Comparison of ENCODE assay signal across 8 cellular contexts in genomic region chr11:1837171-1838076, GRCh38. TPM values are rescaled to one million over a fixed set of nuclear protein-coding genes. Genes with fewer than 3 reads are reported as not detected.
DNase-seq lines count a peak whose midpoint lies in the region; ATAC-seq, FAIRE-seq and TF ChIP-seq lines count a peak whose summit lies in the region.

No MANE protein-coding gene starts in this region.

- H3K4me1 ChIP-seq in HepG2 (ENCODE audit: insufficient read depth, low read length) = peaks cover 60% of the 10 kb centered on the region

- H3K9me3 ChIP-seq in HepG2 (ENCODE audit: low read length) = no peaks in the 10 kb centered on the region

- no peaks in the 10 kb centered on the region for H3K27me3 Mint-ChIP-seq in MCF 10A (ENCODE audit: insufficient read depth, unreplicated experiment)

- peaks cover 21% of the 10 kb centered on the region for H3K4me1 Mint-ChIP-seq in MCF 10A (ENCODE audit: insufficient read depth, unreplicated experiment)

- peaks cover 48% of the 10 kb centered on the region for H3K36me3 Mint-ChIP-seq in MCF 10A (ENCODE audit: insufficient read depth, unreplicated experiment)

- POLR2A ChIA-PET in MCF 10A (lab: Yijun Ruan, JAX) = interaction anchor here (0.7 to 7.8 kb wide), 8 partner anchors 8 to 143 kb away, joined by 3 to 115 read pairs (median 4); partner anchors contain the start of genes CTSD and IFITM10
- POLR2A ChIA-PET in HepG2 (lab: Yijun Ruan, JAX) = no interaction called here

- in situ Hi-C loops in HepG2 (cut with HindIII; ENCODE audit: extremely low pct_ligation_motif_present, low pct_unique_long_range_greater_than_20kb) = no loop called here

- ATAC-seq in GM19395 (IDR thresholded peaks at IDR 0.05; ENCODE audit: unreplicated experiment) (peak; percentile 70), HepG2 (peak; percentile 64)

- H3K9me3 Mint-ChIP-seq in MCF 10A (ENCODE audit: unreplicated experiment) = no peaks in the 10 kb centered on the region

- H3K79me2 ChIP-seq in HepG2 (ENCODE audit: insufficient read depth, low read length) = no peaks in the 10 kb centered on the region

- intact Hi-C loops in MCF 10A (cut with micrococcal nuclease) (loop anchor here (1.0 to 10.0 kb wide), 4 partner anchors 40 to 313 kb away; no protein-coding TSS in a partner anchor), HepG2 (cut with micrococcal nuclease; ENCODE audit: unreplicated experiment) (loop anchor here (1.0 to 2.0 kb wide), 2 partner anchors 41 to 319 kb away; no protein-coding TSS in a partner anchor)

- TF ChIP-seq EP300 in HepG2 (IDR thresholded peaks at IDR 0.05; ENCODE audit: low read depth in 2 of 2, low read length in 2 of 2) (no peak), HepG2 (CRISPR knock-in tag; IDR thresholded peaks at IDR 0.05; ENCODE audit: borderline replicate concordance) (no peak)

- no peak overlapping the region for H3K9ac ChIP-seq in HepG2 (ENCODE audit: insufficient read depth, low read depth, low read length)

- H3K27ac ChIP-seq in C4-2B (no peak overlapping the region), HepG2 (ENCODE audit: extremely low read length, insufficient read depth, low read length) (no peak overlapping the region)

- no peak overlapping the region for H3K4me3 ChIP-seq in WI38 (ENCODE audit: low read depth, low read length)
- no peak overlapping the region for H3K4me3 ChIP-seq in HepG2 (replicated peaks in 1 of 3; ENCODE audit: insufficient read depth in 1 of 3, low read depth in 2 of 3, low read length in 3 of 3)

- TF ChIP-seq CTCF in C4-2B (conservative IDR thresholded peaks at IDR 0.05) = peak; percentile 85
- TF ChIP-seq CTCF in WI38 (IDR thresholded peaks at IDR 0.05; ENCODE audit: low read depth, low read length) = peak; percentile 90
- TF ChIP-seq CTCF in MCF 10A (IDR thresholded peaks at IDR 0.05; ENCODE audit: unreplicated experiment) = peak; percentile 94
- peak; percentile 97 for TF ChIP-seq CTCF in HepG2 (CRISPR knock-in tag; IDR thresholded peaks at IDR 0.05)

- FAIRE-seq in HepG2 (lab: Jason Lieb, UNC) (no peak), RCC 7860 (lab: Jason Lieb, UNC) (no peak)

- no peak for TF ChIP-seq POLR2A in HepG2 (IDR thresholded peaks at IDR 0.05; ENCODE audit: insufficient read depth in 1 of 2, low read depth in 2 of 2, low read length in 2 of 2)

- H4K20me1 ChIP-seq in HepG2 (ENCODE audit: insufficient read depth, low read length) = no peaks in the 10 kb centered on the region

- no peaks in the 10 kb centered on the region for H3K36me3 ChIP-seq in HepG2 (replicated peaks in 1 of 2; ENCODE audit: control insufficient read depth in 1 of 2, insufficient read depth in 2 of 2, low read length in 2 of 2)

- peak; percentile 92 for TF ChIP-seq RAD21 in HepG2 (CRISPR knock-in tag; IDR thresholded peaks at IDR 0.05)

- H2AFZ ChIP-seq in HepG2 (ENCODE audit: low read length) = no peak overlapping the region

- DNase-seq in KG1 (lab: John Stamatoyannopoulos, UW) (peak; percentile 39), MCF 10A (ENCODE audit: unreplicated experiment) (peak; percentile 65), HepG2 (ENCODE audit: low spot score) (peak; percentile 45), RCC 7860 (ENCODE audit: low spot score) (no peak)
- DNase-seq in stimulated activated CD8-positive, alpha-beta memory T cell treated with anti-CD3 and anti-CD28 coated beads, Interleukin-15, amount 100 ng/mL, for 1 hour (ENCODE audit: low read depth) = peak; percentile 69

- peaks cover 9 to 20% of the 10 kb centered on the region in 2 experiments; a peak in 4 of 5 replicates for H3K27me3 ChIP-seq in HepG2 (ENCODE audit: control insufficient read depth in 1 of 2, insufficient read depth in 2 of 2, low read length in 2 of 2)

- H3K4me2 ChIP-seq in HepG2 (ENCODE audit: low read depth, low read length) = no peak overlapping the region

- no peak overlapping the region for H3K27ac Mint-ChIP-seq in MCF 10A (ENCODE audit: low read depth, unreplicated experiment)

- CTCF ChIA-PET in MCF 10A (lab: Yijun Ruan, JAX) = interaction anchor here (0.5 to 5.7 kb wide), 10 partner anchors 11 to 185 kb away, joined by 3 to 42 read pairs (median 4); partner anchors contain the start of gene IFITM10
- CTCF ChIA-PET in HepG2 (lab: Yijun Ruan, JAX; ENCODE audit: low intra/inter-chr PET ratio, low total read pairs) = interaction anchor here (1.1 to 3.8 kb wide), 3 partner anchors 185 to 319 kb away, joined by 4 to 60 read pairs (median 10); no protein-coding TSS in a partner anchor

- WGBS in HepG2 (ENCODE audit: low lambda C conversion rate) = 47% methylated on average over 14 of the region's 38 CpGs

- H3K4me3 Mint-ChIP-seq in MCF 10A (ENCODE audit: unreplicated experiment) = peak overlapping the region; percentile 78

- no TSS peak for BruUV-seq in MCF 10A (replicated peaks; lab: Mats Ljungman, UMichigan)
- BruUV-seq in HepG2 (replicated peaks; lab: Mats Ljungman, UMichigan) = no TSS peak

RNA-seq across cellular contexts. Expression of gene TNNI2, which starts 1.4 kb away (rescaled TPM):
- total RNA-seq in MCF 10A (2022) (43.3 and 77.7 TPM in 2 replicates), HepG2 (2016; rRNA removed; fragmentation: Illumina TruSeq; extraction: Trizol) (7.2 and 8.5 TPM in 2 replicates)
- 4.6 and 5.0 TPM in 2 replicates for total RNA-seq in HepG2 (2016; cell fraction: cytosol; rRNA removed; fragmentation: Illumina TruSeq; extraction: Trizol; ENCODE audit: low read depth)
- 6.9 and 7.7 TPM in 2 replicates for total RNA-seq in HepG2 (2016; cell fraction: insoluble cytoplasmic fraction; rRNA removed; fragmentation: Illumina TruSeq; extraction: Trizol)
- 5.9 and 6.3 TPM in 2 replicates for total RNA-seq in HepG2 (2016; cell fraction: membrane; rRNA removed; fragmentation: Illumina TruSeq; extraction: Trizol)
- total RNA-seq in HepG2 (2016; cell fraction: nucleus; rRNA removed; fragmentation: Illumina TruSeq; extraction: Trizol) = 2.2 and 3.4 TPM in 2 replicates
- 12.0 and 21.2 TPM in 2 replicates for polyA plus RNA-seq in HepG2 (2011; rRNA removed)
- 19.5 and 30.5 TPM in 2 replicates for polyA plus RNA-seq in HepG2 (2011; cell fraction: cytosol; rRNA removed)
- 47.5 and 50.6 TPM in 2 replicates for polyA plus RNA-seq in HepG2 (2011; cell fraction: nucleus; rRNA removed)
- 52.9 and 67.0 TPM in 2 replicates for polyA plus RNA-seq in HepG2 (2012)
- 7.5 and 8.0 TPM in 2 replicates for polyA plus RNA-seq in HepG2 (2016; cell fraction: cytosol; fragmentation: Illumina TruSeq; extraction: Trizol; ENCODE audit: low read depth)
- polyA plus RNA-seq in HepG2 (2016; cell fraction: insoluble cytoplasmic fraction; fragmentation: Illumina TruSeq; extraction: Trizol; ENCODE audit: low read depth) = 6.6 and 8.3 TPM in 2 replicates
- polyA plus RNA-seq in HepG2 (2016; cell fraction: membrane; fragmentation: Illumina TruSeq; extraction: Trizol; ENCODE audit: low read depth) = 4.0 and 6.2 TPM in 2 replicates
- polyA plus RNA-seq in HepG2 (2016; cell fraction: nucleus; fragmentation: Illumina TruSeq; extraction: Trizol; ENCODE audit: insufficient read depth, low read depth) = 5.3 and 9.8 TPM in 2 replicates
- polyA minus RNA-seq in HepG2 (2011; rRNA and poly(A)+ RNA removed; ENCODE audit: low replicate concordance) = 2.8 TPM in 1 of 2 replicates, not detected in the other
- polyA minus RNA-seq in HepG2 (2011; cell fraction: cytosol; rRNA and poly(A)+ RNA removed) = 3.9 and 4.6 TPM in 2 replicates
- 2.6 and 3.2 TPM in 2 replicates for polyA minus RNA-seq in HepG2 (2011; cell fraction: nucleus; rRNA and poly(A)+ RNA removed)

RNA-seq across cellular contexts. Expression of gene SYT8, which starts 2.6 kb away (rescaled TPM):
- total RNA-seq in MCF 10A (2022) (141 and 308 TPM in 2 replicates), HepG2 (2016; rRNA removed; fragmentation: Illumina TruSeq; extraction: Trizol) (0.60 TPM in 1 of 2 replicates, not detected in the other)
- not detected in 2 replicates for total RNA-seq in HepG2 (2016; cell fraction: cytosol; rRNA removed; fragmentation: Illumina TruSeq; extraction: Trizol; ENCODE audit: low read depth)
- total RNA-seq in HepG2 (2016; cell fraction: insoluble cytoplasmic fraction; rRNA removed; fragmentation: Illumina TruSeq; extraction: Trizol) = 0.19 TPM in 1 of 2 replicates, not detected in the other
- 0.12 and 0.24 TPM in 2 replicates for total RNA-seq in HepG2 (2016; cell fraction: membrane; rRNA removed; fragmentation: Illumina TruSeq; extraction: Trizol)
- 0.38 and 1.4 TPM in 2 replicates for total RNA-seq in HepG2 (2016; cell fraction: nucleus; rRNA removed; fragmentation: Illumina TruSeq; extraction: Trizol)
- polyA plus RNA-seq in HepG2 (2011; rRNA removed) = 2.1 and 2.3 TPM in 2 replicates
- polyA plus RNA-seq in HepG2 (2011; cell fraction: cytosol; rRNA removed) = 0.23 and 0.67 TPM in 2 replicates
- polyA plus RNA-seq in HepG2 (2011; cell fraction: nucleus; rRNA removed) = 64.9 and 87.5 TPM in 2 replicates
- 0.56 and 1.3 TPM in 2 replicates for polyA plus RNA-seq in HepG2 (2012)
- polyA plus RNA-seq in HepG2 (2016; cell fraction: cytosol; fragmentation: Illumina TruSeq; extraction: Trizol; ENCODE audit: low read depth) = not detected in 2 replicates
- polyA plus RNA-seq in HepG2 (2016; cell fraction: insoluble cytoplasmic fraction; fragmentation: Illumina TruSeq; extraction: Trizol; ENCODE audit: low read depth) = not detected in 2 replicates
- polyA plus RNA-seq in HepG2 (2016; cell fraction: membrane; fragmentation: Illumina TruSeq; extraction: Trizol; ENCODE audit: low read depth) = not detected in 2 replicates
- polyA plus RNA-seq in HepG2 (2016; cell fraction: nucleus; fragmentation: Illumina TruSeq; extraction: Trizol; ENCODE audit: insufficient read depth, low read depth) = 1.7 and 2.2 TPM in 2 replicates
- polyA minus RNA-seq in HepG2 (2011; rRNA and poly(A)+ RNA removed; ENCODE audit: low replicate concordance) = 0.28 TPM in 1 of 2 replicates, not detected in the other
- 0.62 TPM in 1 of 2 replicates, not detected in the other for polyA minus RNA-seq in HepG2 (2011; cell fraction: cytosol; rRNA and poly(A)+ RNA removed)
- polyA minus RNA-seq in HepG2 (2011; cell fraction: nucleus; rRNA and poly(A)+ RNA removed) = 2.9 and 3.7 TPM in 2 replicates

RNA-seq across cellular contexts. Expression of gene LSP1, which starts 15.5 kb away (rescaled TPM):
- 3.3 and 3.7 TPM in 2 replicates for total RNA-seq in MCF 10A (2022)
- total RNA-seq in HepG2 (2016; rRNA removed; fragmentation: Illumina TruSeq; extraction: Trizol) = 0.29 and 1.00 TPM in 2 replicates
- 0.35 and 2.3 TPM in 2 replicates for total RNA-seq in HepG2 (2016; cell fraction: cytosol; rRNA removed; fragmentation: Illumina TruSeq; extraction: Trizol; ENCODE audit: low read depth)
- total RNA-seq in HepG2 (2016; cell fraction: insoluble cytoplasmic fraction; rRNA removed; fragmentation: Illumina TruSeq; extraction: Trizol) = 0.65 and 1.00 TPM in 2 replicates
- 1.00 and 1.5 TPM in 2 replicates for total RNA-seq in HepG2 (2016; cell fraction: membrane; rRNA removed; fragmentation: Illumina TruSeq; extraction: Trizol)
- not detected in 2 replicates for total RNA-seq in HepG2 (2016; cell fraction: nucleus; rRNA removed; fragmentation: Illumina TruSeq; extraction: Trizol)
- 0.59 and 1.5 TPM in 2 replicates for polyA plus RNA-seq in HepG2 (2011; rRNA removed)
- polyA plus RNA-seq in HepG2 (2011; cell fraction: cytosol; rRNA removed) = 0.87 and 0.93 TPM in 2 replicates
- polyA plus RNA-seq in HepG2 (2011; cell fraction: nucleus; rRNA removed) = 1.4 and 10.9 TPM in 2 replicates
- 0.93 and 1.1 TPM in 2 replicates for polyA plus RNA-seq in HepG2 (2012)
- 0.59 and 1.5 TPM in 2 replicates for polyA plus RNA-seq in HepG2 (2016; cell fraction: cytosol; fragmentation: Illumina TruSeq; extraction: Trizol; ENCODE audit: low read depth)
- polyA plus RNA-seq in HepG2 (2016; cell fraction: insoluble cytoplasmic fraction; fragmentation: Illumina TruSeq; extraction: Trizol; ENCODE audit: low read depth) = 0.38 and 0.45 TPM in 2 replicates
- 0.73 and 1.2 TPM in 2 replicates for polyA plus RNA-seq in HepG2 (2016; cell fraction: membrane; fragmentation: Illumina TruSeq; extraction: Trizol; ENCODE audit: low read depth)
- 0.79 and 0.90 TPM in 2 replicates for polyA plus RNA-seq in HepG2 (2016; cell fraction: nucleus; fragmentation: Illumina TruSeq; extraction: Trizol; ENCODE audit: insufficient read depth, low read depth)
- polyA minus RNA-seq in HepG2 (2011; rRNA and poly(A)+ RNA removed; ENCODE audit: low replicate concordance) = 0.28 and 0.60 TPM in 2 replicates
- 0.59 and 0.70 TPM in 2 replicates for polyA minus RNA-seq in HepG2 (2011; cell fraction: cytosol; rRNA and poly(A)+ RNA removed)
- polyA minus RNA-seq in HepG2 (2011; cell fraction: nucleus; rRNA and poly(A)+ RNA removed) = not detected in 2 replicates

RNA-seq across cellular contexts. Expression of gene PRR33, which starts 54.3 kb away (rescaled TPM):
- total RNA-seq in MCF 10A (2022) = not detected in 2 replicates
- total RNA-seq in HepG2 (2016; rRNA removed; fragmentation: Illumina TruSeq; extraction: Trizol) = not detected in 2 replicates
- total RNA-seq in HepG2 (2016; cell fraction: cytosol; rRNA removed; fragmentation: Illumina TruSeq; extraction: Trizol; ENCODE audit: low read depth) = not detected in 2 replicates
- not detected in 2 replicates for total RNA-seq in HepG2 (2016; cell fraction: insoluble cytoplasmic fraction; rRNA removed; fragmentation: Illumina TruSeq; extraction: Trizol)
- not detected in 2 replicates for total RNA-seq in HepG2 (2016; cell fraction: membrane; rRNA removed; fragmentation: Illumina TruSeq; extraction: Trizol)
- not detected in 2 replicates for total RNA-seq in HepG2 (2016; cell fraction: nucleus; rRNA removed; fragmentation: Illumina TruSeq; extraction: Trizol)
- not detected in 2 replicates for polyA plus RNA-seq in HepG2 (2011; rRNA removed)
- polyA plus RNA-seq in HepG2 (2011; cell fraction: cytosol; rRNA removed) = not detected in 2 replicates
- polyA plus RNA-seq in HepG2 (2011; cell fraction: nucleus; rRNA removed) = not detected in 2 replicates
- 0.05 TPM in 1 of 2 replicates, not detected in the other for polyA plus RNA-seq in HepG2 (2012)
- not detected in 2 replicates for polyA plus RNA-seq in HepG2 (2016; cell fraction: cytosol; fragmentation: Illumina TruSeq; extraction: Trizol; ENCODE audit: low read depth)
- polyA plus RNA-seq in HepG2 (2016; cell fraction: insoluble cytoplasmic fraction; fragmentation: Illumina TruSeq; extraction: Trizol; ENCODE audit: low read depth) = not detected in 2 replicates
- not detected in 2 replicates for polyA plus RNA-seq in HepG2 (2016; cell fraction: membrane; fragmentation: Illumina TruSeq; extraction: Trizol; ENCODE audit: low read depth)
- polyA plus RNA-seq in HepG2 (2016; cell fraction: nucleus; fragmentation: Illumina TruSeq; extraction: Trizol; ENCODE audit: insufficient read depth, low read depth) = not detected in 2 replicates
- polyA minus RNA-seq in HepG2 (2011; rRNA and poly(A)+ RNA removed; ENCODE audit: low replicate concordance) = not detected in 2 replicates
- polyA minus RNA-seq in HepG2 (2011; cell fraction: cytosol; rRNA and poly(A)+ RNA removed) = not detected in 2 replicates
- polyA minus RNA-seq in HepG2 (2011; cell fraction: nucleus; rRNA and poly(A)+ RNA removed) = not detected in 2 replicates

Comparison
In these comparisons a context has a peak if more than half of its experiments do, and no peak if none do; other contexts are left out.
1. RNA of gene SYT8, which starts 2.6 kb away (total RNA-seq): 141 to 308 TPM in MCF 10A; 0.12 to 1.4 TPM in HepG2; every median in the first group is over 10 times any median in the second.
2. Peak in every context shown above with its lines, with median percentiles within 50 percentile points of each other: CTCF ChIP-seq.